ENCODE assay signal across 1 cellular context in the genomic region with DNA sequence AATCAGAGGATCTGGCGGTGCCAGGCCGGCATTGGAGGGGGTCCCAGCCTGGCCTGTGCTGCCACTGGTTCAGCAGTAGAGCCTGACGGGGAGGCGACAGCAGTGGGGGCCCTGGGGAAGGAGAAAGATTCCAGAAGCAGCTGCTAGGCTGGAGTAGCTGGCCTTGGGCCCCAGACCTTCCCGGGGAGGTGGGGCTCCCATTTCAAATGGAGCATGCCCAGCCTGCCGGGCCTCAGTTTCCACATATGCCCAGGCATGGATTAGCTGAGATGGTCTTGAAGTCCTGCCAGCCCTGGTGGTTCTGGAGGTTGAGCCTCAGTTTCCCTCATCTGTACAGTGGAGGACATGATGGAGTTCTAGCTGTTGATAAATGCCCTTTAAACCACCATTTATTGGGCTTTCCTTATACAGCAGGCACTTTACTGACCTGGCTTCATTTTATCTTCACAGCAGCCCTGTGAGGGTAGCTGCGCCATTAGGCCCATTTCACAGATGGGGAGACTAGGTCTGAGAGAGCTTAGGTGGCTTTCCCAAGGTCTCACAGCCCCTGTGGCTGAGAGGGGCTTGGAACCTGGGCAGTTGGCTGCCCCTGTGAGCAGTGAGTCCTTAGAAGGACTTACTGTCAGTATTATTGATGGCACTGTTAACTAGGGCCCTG.
TF ChIP-seq lines count a peak whose summit lies in the region.

No MANE protein-coding gene starts in this region.

TF ChIP-seq in K562, 482 proteins besides CTCF, POLR2A, EP300 and RAD21:
- TF ChIP-seq MCM7 (IDR thresholded peaks at IDR 0.05) = no peak
- TF ChIP-seq NFXL1 (CRISPR knock-in tag; IDR thresholded peaks at IDR 0.05) = no peak
- TF ChIP-seq, protein P1, sequence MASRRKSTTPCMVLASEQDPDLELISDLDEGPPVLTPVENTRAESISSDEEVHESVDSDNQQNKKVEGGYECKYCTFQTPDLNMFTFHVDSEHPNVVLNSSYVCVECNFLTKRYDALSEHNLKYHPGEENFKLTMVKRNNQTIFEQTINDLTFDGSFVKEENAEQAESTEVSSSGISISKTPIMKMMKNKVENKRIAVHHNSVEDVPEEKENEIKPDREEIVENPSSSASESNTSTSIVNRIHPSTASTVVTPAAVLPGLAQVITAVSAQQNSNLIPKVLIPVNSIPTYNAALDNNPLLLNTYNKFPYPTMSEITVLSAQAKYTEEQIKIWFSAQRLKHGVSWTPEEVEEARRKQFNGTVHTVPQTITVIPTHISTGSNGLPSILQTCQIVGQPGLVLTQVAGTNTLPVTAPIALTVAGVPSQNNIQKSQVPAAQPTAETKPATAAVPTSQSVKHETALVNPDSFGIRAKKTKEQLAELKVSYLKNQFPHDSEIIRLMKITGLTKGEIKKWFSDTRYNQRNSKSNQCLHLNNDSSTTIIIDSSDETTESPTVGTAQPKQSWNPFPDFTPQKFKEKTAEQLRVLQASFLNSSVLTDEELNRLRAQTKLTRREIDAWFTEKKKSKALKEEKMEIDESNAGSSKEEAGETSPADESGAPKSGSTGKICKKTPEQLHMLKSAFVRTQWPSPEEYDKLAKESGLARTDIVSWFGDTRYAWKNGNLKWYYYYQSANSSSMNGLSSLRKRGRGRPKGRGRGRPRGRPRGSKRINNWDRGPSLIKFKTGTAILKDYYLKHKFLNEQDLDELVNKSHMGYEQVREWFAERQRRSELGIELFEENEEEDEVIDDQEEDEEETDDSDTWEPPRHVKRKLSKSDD (conservative IDR thresholded peaks at IDR 0.05; ENCODE audit: low read length) = no peak
- peak; percentile 42; the same call in 1 of the 2 replicates for TF ChIP-seq POLR2G (IDR thresholded peaks at IDR 0.05; ENCODE audit: low read depth, low read length)
- TF ChIP-seq BCOR (IDR thresholded peaks at IDR 0.05) = peak; percentile 60; the same call in 1 of the 2 replicates
- TF ChIP-seq BRF1 (IDR thresholded peaks at IDR 0.05; ENCODE audit: borderline replicate concordance, extremely low read depth, insufficient read length) = no peak
- TF ChIP-seq ETV5 (CRISPR knock-in tag; IDR thresholded peaks at IDR 0.05; ENCODE audit: low read depth) = no peak
- TF ChIP-seq RBM25 (IDR thresholded peaks at IDR 0.05; ENCODE audit: low read depth, low read length, severe bottlenecking) = peak; percentile 23
- TF ChIP-seq NELFE (IDR thresholded peaks at IDR 0.05; ENCODE audit: insufficient read depth, insufficient read length) = no peak
- peak; percentile 30; the same call in 1 of the 2 replicates for TF ChIP-seq ZFX (CRISPR knock-in tag; IDR thresholded peaks at IDR 0.05)
- no peak for TF ChIP-seq XRCC5 (IDR thresholded peaks at IDR 0.05; ENCODE audit: low read depth, low read length)
- TF ChIP-seq HMG20A (CRISPR knock-in tag; conservative IDR thresholded peaks at IDR 0.05) = no peak
- TF ChIP-seq POLR2H (tag; IDR thresholded peaks at IDR 0.05; ENCODE audit: low read depth) = no peak
- no peak for TF ChIP-seq ZNF253 (CRISPR knock-in tag; conservative IDR thresholded peaks at IDR 0.05)
- no peak for TF ChIP-seq NCOA4 (IDR thresholded peaks at IDR 0.05; ENCODE audit: partially characterized antibody)
TF ChIP-seq in K562: peak in this region for 4.
